Comparison of ENCODE assay signal across 1 cellular context in the genomic region with DNA sequence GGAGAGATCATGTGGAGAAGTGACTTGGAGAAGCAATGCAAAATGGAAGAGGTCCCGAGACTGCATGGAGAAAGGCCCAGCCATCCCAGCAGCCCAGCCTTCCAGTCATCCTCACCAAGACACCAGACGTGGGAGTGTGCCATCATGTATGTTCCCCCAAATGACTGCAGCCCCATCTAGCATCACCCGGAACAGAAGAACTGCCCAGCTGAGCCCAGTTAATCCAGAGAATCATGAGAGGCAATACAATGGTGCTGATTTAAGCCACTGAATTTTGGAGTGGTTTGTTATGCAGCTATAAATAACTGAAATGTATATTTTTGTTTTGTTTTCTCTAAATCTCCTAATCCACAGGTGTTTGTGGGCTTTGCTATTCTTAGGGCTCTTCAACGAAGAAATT.
TF ChIP-seq lines count a peak whose summit lies in the region.

No MANE protein-coding gene starts in this region.

TF ChIP-seq in GM23338, 12 proteins besides CTCF, POLR2A, EP300 and RAD21:
- TF ChIP-seq JUNB (IDR thresholded peaks at IDR 0.05; ENCODE audit: unreplicated experiment) (no peak), ZNF331 (CRISPR knock-in tag; IDR thresholded peaks at IDR 0.05; ENCODE audit: low read depth) (peak; percentile 93)
